In the genomic region with DNA sequence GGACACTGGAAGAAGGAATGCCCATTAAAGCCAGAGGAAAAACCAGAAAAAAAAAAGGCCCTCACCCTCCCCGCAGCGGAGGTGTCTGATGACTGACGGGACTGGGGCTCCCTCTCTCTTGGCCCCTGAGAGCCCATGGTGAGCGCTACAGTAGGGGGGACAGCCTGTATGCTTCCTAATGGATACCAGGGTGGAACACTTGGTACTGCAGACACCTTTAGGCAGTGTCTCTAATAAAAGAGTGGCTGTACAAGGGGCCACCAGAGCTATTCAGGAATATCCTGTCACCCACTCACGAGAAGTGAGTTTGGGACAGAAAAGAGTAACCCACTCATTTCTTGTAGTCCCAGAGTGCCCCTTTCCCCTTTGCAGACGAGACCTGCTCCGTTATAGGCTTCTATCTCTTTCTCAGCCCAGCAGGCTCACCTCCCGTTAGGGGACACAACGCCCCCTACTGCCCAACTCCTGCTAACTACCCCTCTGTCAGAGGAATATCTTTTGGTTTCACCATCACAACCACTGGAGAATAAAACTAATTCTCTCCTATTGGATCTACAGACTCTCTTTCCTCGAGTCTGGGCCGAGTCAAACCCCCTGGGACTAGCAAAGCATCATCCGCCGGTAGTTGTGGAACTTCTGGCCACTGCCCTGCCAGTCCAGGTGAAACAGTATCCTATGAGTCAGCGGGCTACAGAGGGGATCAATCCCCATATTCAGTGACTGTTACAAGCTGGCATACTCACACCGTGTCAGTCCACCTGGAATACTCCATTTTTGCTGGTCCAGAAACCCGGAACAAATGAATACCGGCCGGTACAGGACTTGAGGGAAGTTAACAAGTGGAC, we compare ENCODE assay signal across 9 cellular contexts. TPM values are rescaled to one million over a fixed set of nuclear protein-coding genes. Genes with fewer than 3 reads are reported as not detected.
DNase-seq lines count a peak whose midpoint lies in the region; ATAC-seq, FAIRE-seq and TF ChIP-seq lines count a peak whose summit lies in the region.
"Had no signal": no experiment of that assay in that cellular context is flagged by ENCODE, and none has a peak within 500 bp of the region (broad histone marks: within the 10 kb centered on the region; RNA-seq: fewer than 3 reads in every experiment).

No MANE protein-coding gene starts in this region.

- DNase-seq in GM12864 (ENCODE audit: low read depth) = peak; percentile 19
- DNase-seq in GM23248 = peak; percentile 66
- peak; percentile 69 to 85 for DNase-seq in Kasumi-1 (lab: John Stamatoyannopoulos, UW)
- DNase-seq in T-helper 2 cell treated with Interferon-gamma antibody and Interleukin-4, amounts not matched to agents 5 μg/mL and 100 μg/mL, for 36 hours (ENCODE audit: low spot score) = peak; percentile 55
- no peak for DNase-seq in astrocyte of the cerebellum (ENCODE audit: low read depth)
- no peak for DNase-seq in keratinocyte (ENCODE audit: low read depth, low spot score)
- DNase-seq in stimulated activated CD4-positive, alpha-beta T cell treated with anti-CD3 and anti-CD28 coated beads, Interleukin-4, amount 100 ng/mL, for 24 hours = peak; percentile 72

- dilution Hi-C loops in keratinocyte (cut with MboI; ENCODE audit: extremely low pct_ligation_motif_present, low sequenced_read_pairs) = no loop called here

- WGBS in GM23248 (ENCODE audit: low coverage in 1 of 2, low lambda C conversion rate in 2 of 2, missing lambda C conversion rate in 2 of 2), 2 experiments = 33 to 35% methylated on average over 18 of the region's 18 CpGs

- H3K9ac ChIP-seq in GM23248 = no peak overlapping the region
- H3K9ac ChIP-seq in keratinocyte (ENCODE audit: control insufficient read depth, extremely low read depth, insufficient read depth, low read length) = no peak overlapping the region

- H3K4me2 ChIP-seq in GM23248 (ENCODE audit: unreplicated experiment) (peak overlapping the region; percentile 25), keratinocyte (ENCODE audit: control insufficient read depth, extremely low read depth, insufficient read depth, low read depth, low read length) (no peak overlapping the region)

- no peaks in the 10 kb centered on the region for H3K36me3 ChIP-seq in GM23248 (ENCODE audit: low read depth)
- H3K36me3 ChIP-seq in keratinocyte (ENCODE audit: control insufficient read depth in 2 of 2, extremely low read depth in 1 of 2, insufficient read depth in 2 of 2, low read length in 2 of 2) = no peaks in the 10 kb centered on the region

- no peaks in the 10 kb centered on the region for H3K9me3 ChIP-seq in GM23248 (ENCODE audit: low read depth)
- H3K9me3 ChIP-seq in keratinocyte (ENCODE audit: control insufficient read depth, low read depth, low read length) = no peaks in the 10 kb centered on the region

- H3K79me2 ChIP-seq in GM23248 (ENCODE audit: insufficient read depth) = no peaks in the 10 kb centered on the region
- H3K79me2 ChIP-seq in keratinocyte (ENCODE audit: control insufficient read depth, insufficient read depth, low read length) = no peaks in the 10 kb centered on the region

- no peaks in the 10 kb centered on the region for H3K9me3 Mint-ChIP-seq in T-helper 2 cell treated with Interferon-gamma antibody and Interleukin-4, amounts not matched to agents 5 μg/mL and 100 μg/mL, for 36 hours

- no peaks in the 10 kb centered on the region for H3K9me2 ChIP-seq in GM23248 (ENCODE audit: insufficient read depth)

- H3K27me3 Mint-ChIP-seq in T-helper 2 cell treated with Interferon-gamma antibody and Interleukin-4, amounts not matched to agents 5 μg/mL and 100 μg/mL, for 36 hours (ENCODE audit: low read depth) = no peaks in the 10 kb centered on the region

- in situ Hi-C loops in GM23248 (cut with MboI) = no loop called here
- in situ Hi-C loops in astrocyte of the cerebellum (cut with HindIII; ENCODE audit: low sequenced_read_pairs) = no loop called here

- H2AFZ ChIP-seq in GM23248 = peak overlapping the region; percentile 53; the same call in 1 of the 2 replicates
- no peak overlapping the region for H2AFZ ChIP-seq in keratinocyte (ENCODE audit: control insufficient read depth, low read length)

- H4K20me1 ChIP-seq in GM23248 (ENCODE audit: insufficient read depth) = no peaks in the 10 kb centered on the region
- H4K20me1 ChIP-seq in keratinocyte (ENCODE audit: control insufficient read depth, extremely low read depth, insufficient read depth, low read length) = no peaks in the 10 kb centered on the region

- H3K9me1 ChIP-seq in keratinocyte (ENCODE audit: control insufficient read depth, extremely low read depth, insufficient read depth, low read length) = no peaks in the 10 kb centered on the region

- peak; percentile 72 for TF ChIP-seq CTCF in GM12864 (IDR thresholded peaks at IDR 0.05; ENCODE audit: low read depth, low read length, missing control alignments)
- peak; percentile 57 for TF ChIP-seq CTCF in astrocyte of the cerebellum (IDR thresholded peaks at IDR 0.05; ENCODE audit: low read depth, low read length, missing control alignments)
- peak; percentile 62 to 74 (median 66) for TF ChIP-seq CTCF in keratinocyte (optimal IDR thresholded peaks at IDR 0.05 in 1 of 3, IDR thresholded peaks at IDR 0.05 in 1 of 3, conservative IDR thresholded peaks at IDR 0.05 in 1 of 3; ENCODE audit: extremely low read depth in 1 of 3, insufficient read depth in 2 of 3, low read length in 3 of 3)

- H3K4me1 Mint-ChIP-seq in T-helper 2 cell treated with Interferon-gamma antibody and Interleukin-4, amounts not matched to agents 5 μg/mL and 100 μg/mL, for 36 hours (ENCODE audit: low read depth) = peaks cover 3% of the 10 kb centered on the region

- H3K4me3 ChIP-seq in GM12864 (ENCODE audit: low read depth, low read length) = no peak overlapping the region
- H3K4me3 ChIP-seq in GM23248 = peak overlapping the region; percentile 24; the same call in 1 of the 2 replicates
- H3K4me3 ChIP-seq in astrocyte of the cerebellum (ENCODE audit: low read depth, low read length) = no peak overlapping the region
- no peak overlapping the region for H3K4me3 ChIP-seq in keratinocyte (ENCODE audit: control insufficient read depth in 2 of 3, extremely low read depth in 1 of 3, insufficient read depth in 2 of 3, low read depth in 1 of 3, low read length in 3 of 3)

- H3K27ac Mint-ChIP-seq in T-helper 2 cell treated with Interferon-gamma antibody and Interleukin-4, amounts not matched to agents 5 μg/mL and 100 μg/mL, for 36 hours = no peak overlapping the region

- H3K4me3 Mint-ChIP-seq in T-helper 2 cell treated with Interferon-gamma antibody and Interleukin-4, amounts not matched to agents 5 μg/mL and 100 μg/mL, for 36 hours = no peak overlapping the region

- H3K4me1 ChIP-seq in GM23248 (ENCODE audit: insufficient read depth) (no peaks in the 10 kb centered on the region), keratinocyte (ENCODE audit: control insufficient read depth, extremely low read depth, insufficient read depth, low read length) (no peaks in the 10 kb centered on the region)

- no peaks in the 10 kb centered on the region for H3K36me3 Mint-ChIP-seq in T-helper 2 cell treated with Interferon-gamma antibody and Interleukin-4, amounts not matched to agents 5 μg/mL and 100 μg/mL, for 36 hours (ENCODE audit: low read depth)

- FAIRE-seq in keratinocyte (lab: Jason Lieb, UNC) = peak; percentile 53
- FAIRE-seq: islet of Langerhans had no signal

- H3K27ac ChIP-seq in GM23248 (no peak overlapping the region), keratinocyte (ENCODE audit: control insufficient read depth, insufficient read depth, low read length) (no peak overlapping the region)

- H3K27me3 ChIP-seq in GM23248 (replicated peaks; ENCODE audit: insufficient read depth) (no peaks in the 10 kb centered on the region), keratinocyte (ENCODE audit: control insufficient read depth, extremely low read depth, insufficient read depth, low read length) (no peaks in the 10 kb centered on the region)

- no peak for ATAC-seq in HG03196 (IDR thresholded peaks at IDR 0.05; ENCODE audit: unreplicated experiment)

- no peaks in the 10 kb centered on the region for H3F3A ChIP-seq in GM23248 (ENCODE audit: insufficient read depth)

RNA-seq across cellular contexts. Expression of a gene that starts 40.8 kb away (rescaled TPM):
- 21.4 and 21.5 TPM in 2 replicates for total RNA-seq in GM23248 (2014; rRNA removed; shearing (Covaris generic))
- polyA plus RNA-seq in GM23248 (2016; fragmentation: Nextera tagmentation; extraction: Ambion mirVana) (8.5 and 8.7 TPM in 2 replicates), keratinocyte (10.4 to 19.7 TPM (median 13.8 TPM) in 3 replicates)
- 12.5 TPM for polyA plus RNA-seq in keratinocyte (2011; ENCODE audit: low read depth)
- polyA plus RNA-seq in keratinocyte (2011; cell fraction: cytosol; rRNA removed) = 5.5 and 11.1 TPM in 2 replicates
- 19.6 and 27.3 TPM in 2 replicates for polyA plus RNA-seq in keratinocyte (2011; cell fraction: nucleus; rRNA removed)
- 10.9 and 13.4 TPM in 2 replicates for polyA plus RNA-seq in keratinocyte (2012; ENCODE audit: low replicate concordance)
- 3.5 to 25.9 TPM (median 12.5 TPM) in 3 replicates for polyA minus RNA-seq in keratinocyte
- polyA minus RNA-seq in keratinocyte (2011; cell fraction: cytosol; rRNA and poly(A)+ RNA removed) = 17.5 TPM
- 28.3 and 40.4 TPM in 2 replicates for polyA minus RNA-seq in keratinocyte (2011; cell fraction: nucleus; rRNA and poly(A)+ RNA removed)

RNA-seq across cellular contexts. Expression of a gene that starts 50.3 kb away (rescaled TPM):
- total RNA-seq in GM23248 (2014; rRNA removed; shearing (Covaris generic)) = 578 and 733 TPM in 2 replicates
- polyA plus RNA-seq in GM23248 (2016; fragmentation: Nextera tagmentation; extraction: Ambion mirVana) (490 TPM in 2 replicates), keratinocyte (787 to 1,581 TPM (median 1,426 TPM) in 3 replicates)
- polyA plus RNA-seq in keratinocyte (2011; ENCODE audit: low read depth) = 1,422 TPM
- polyA plus RNA-seq in keratinocyte (2011; cell fraction: cytosol; rRNA removed) = 1,729 and 2,267 TPM in 2 replicates
- polyA plus RNA-seq in keratinocyte (2011; cell fraction: nucleus; rRNA removed) = 326 and 477 TPM in 2 replicates
- polyA plus RNA-seq in keratinocyte (2012; ENCODE audit: low replicate concordance) = 1,573 and 1,783 TPM in 2 replicates
- 324 to 419 TPM (median 389 TPM) in 3 replicates for polyA minus RNA-seq in keratinocyte
- 430 TPM for polyA minus RNA-seq in keratinocyte (2011; cell fraction: cytosol; rRNA and poly(A)+ RNA removed)
- 131 and 143 TPM in 2 replicates for polyA minus RNA-seq in keratinocyte (2011; cell fraction: nucleus; rRNA and poly(A)+ RNA removed)

Comparison
In these comparisons a context has a peak if more than half of its experiments do, and no peak if none do; other contexts are left out.
1. DNase-seq: peak in GM12864 (single experiment), GM23248 (single experiment), Kasumi-1 (2 of 2), T-helper 2 cell treated with Interferon-gamma antibody and Interleukin-4, amounts not matched to agents 5 μg/mL and 100 μg/mL, for 36 hours (single experiment) and stimulated activated CD4-positive, alpha-beta T cell treated with anti-CD3 and anti-CD28 coated beads, Interleukin-4, amount 100 ng/mL, for 24 hours (single experiment); none in astrocyte of the cerebellum (single experiment) and keratinocyte (single experiment).
2. Peak in every context shown above with its lines, with median percentiles within 50 percentile points of each other: CTCF ChIP-seq.